In the genomic region with DNA sequence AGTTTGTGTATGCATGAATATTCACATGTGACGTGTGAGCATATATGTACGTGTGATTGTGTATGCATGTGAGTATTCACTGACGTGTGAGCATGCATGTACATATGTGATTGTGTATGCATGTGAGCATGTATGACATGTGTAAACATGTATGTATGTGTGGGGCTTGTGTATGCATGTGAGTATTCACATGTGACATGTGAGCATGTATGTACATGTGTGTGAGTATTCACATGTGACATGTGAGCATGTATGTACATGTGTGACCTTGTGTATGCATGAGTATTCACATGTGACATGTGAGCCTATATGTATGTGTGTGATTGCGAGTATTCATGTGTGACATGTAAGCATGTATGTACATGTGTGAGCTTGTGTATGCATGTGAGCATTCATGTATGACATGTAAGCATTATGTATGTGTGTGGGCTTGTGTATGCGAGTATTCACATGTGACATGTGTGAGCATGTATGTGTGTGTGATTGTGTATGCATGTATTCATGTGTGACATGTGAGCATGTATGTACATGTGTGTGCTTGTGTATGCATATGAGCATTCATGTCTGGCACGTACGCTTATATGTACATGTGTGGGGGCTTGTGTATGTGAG, we compare ENCODE assay signal across 2 cellular contexts.
TF ChIP-seq lines count a peak whose summit lies in the region.

No MANE protein-coding gene starts in this region.

TF ChIP-seq in HepG2, 621 proteins besides CTCF, POLR2A, EP300 and RAD21 (continued from another document):
- TF ChIP-seq ZNF605 (CRISPR knock-in tag; IDR thresholded peaks at IDR 0.05) (no peak), ZNF382 (CRISPR knock-in tag; IDR thresholded peaks at IDR 0.05; ENCODE audit: borderline replicate concordance) (no peak), ZSCAN21 (CRISPR knock-in tag; IDR thresholded peaks at IDR 0.05; ENCODE audit: borderline replicate concordance) (0 out of 2 replicates have a peak, but pooled peaks have one; percentile 30), ZNF326 (CRISPR knock-in tag; IDR thresholded peaks at IDR 0.05; ENCODE audit: borderline replicate concordance) (0 out of 2 replicates have a peak, but pooled peaks have one; percentile 9), ZNF749 (CRISPR knock-in tag; IDR thresholded peaks at IDR 0.05; ENCODE audit: borderline replicate concordance) (no peak), MNT (IDR thresholded peaks at IDR 0.05) (peak; percentile 98), ZNF263 (CRISPR knock-in tag; IDR thresholded peaks at IDR 0.05) (no peak)
- TF ChIP-seq, protein P1, sequence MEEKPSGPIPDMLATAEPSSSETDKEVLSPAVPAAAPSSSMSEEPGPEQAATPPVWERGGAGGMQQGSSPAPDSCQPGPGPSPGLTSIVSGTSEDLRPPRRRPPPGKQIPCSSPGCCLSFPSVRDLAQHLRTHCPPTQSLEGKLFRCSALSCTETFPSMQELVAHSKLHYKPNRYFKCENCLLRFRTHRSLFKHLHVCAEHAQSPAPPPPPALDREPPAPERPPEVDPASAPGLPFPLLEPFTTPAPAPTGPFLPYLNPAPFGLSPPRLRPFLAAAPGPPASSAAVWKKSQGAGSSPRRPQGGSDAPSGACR (CRISPR knock-in tag; IDR thresholded peaks at IDR 0.05) = no peak

TF ChIP-seq in WTC11, 78 proteins besides CTCF, POLR2A, EP300 and RAD21 (continued from another document):
- TF ChIP-seq, protein P2, sequence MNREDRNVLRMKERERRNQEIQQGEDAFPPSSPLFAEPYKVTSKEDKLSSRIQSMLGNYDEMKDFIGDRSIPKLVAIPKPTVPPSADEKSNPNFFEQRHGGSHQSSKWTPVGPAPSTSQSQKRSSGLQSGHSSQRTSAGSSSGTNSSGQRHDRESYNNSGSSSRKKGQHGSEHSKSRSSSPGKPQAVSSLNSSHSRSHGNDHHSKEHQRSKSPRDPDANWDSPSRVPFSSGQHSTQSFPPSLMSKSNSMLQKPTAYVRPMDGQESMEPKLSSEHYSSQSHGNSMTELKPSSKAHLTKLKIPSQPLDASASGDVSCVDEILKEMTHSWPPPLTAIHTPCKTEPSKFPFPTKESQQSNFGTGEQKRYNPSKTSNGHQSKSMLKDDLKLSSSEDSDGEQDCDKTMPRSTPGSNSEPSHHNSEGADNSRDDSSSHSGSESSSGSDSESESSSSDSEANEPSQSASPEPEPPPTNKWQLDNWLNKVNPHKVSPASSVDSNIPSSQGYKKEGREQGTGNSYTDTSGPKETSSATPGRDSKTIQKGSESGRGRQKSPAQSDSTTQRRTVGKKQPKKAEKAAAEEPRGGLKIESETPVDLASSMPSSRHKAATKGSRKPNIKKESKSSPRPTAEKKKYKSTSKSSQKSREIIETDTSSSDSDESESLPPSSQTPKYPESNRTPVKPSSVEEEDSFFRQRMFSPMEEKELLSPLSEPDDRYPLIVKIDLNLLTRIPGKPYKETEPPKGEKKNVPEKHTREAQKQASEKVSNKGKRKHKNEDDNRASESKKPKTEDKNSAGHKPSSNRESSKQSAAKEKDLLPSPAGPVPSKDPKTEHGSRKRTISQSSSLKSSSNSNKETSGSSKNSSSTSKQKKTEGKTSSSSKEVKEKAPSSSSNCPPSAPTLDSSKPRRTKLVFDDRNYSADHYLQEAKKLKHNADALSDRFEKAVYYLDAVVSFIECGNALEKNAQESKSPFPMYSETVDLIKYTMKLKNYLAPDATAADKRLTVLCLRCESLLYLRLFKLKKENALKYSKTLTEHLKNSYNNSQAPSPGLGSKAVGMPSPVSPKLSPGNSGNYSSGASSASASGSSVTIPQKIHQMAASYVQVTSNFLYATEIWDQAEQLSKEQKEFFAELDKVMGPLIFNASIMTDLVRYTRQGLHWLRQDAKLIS (CRISPR knock-in tag; IDR thresholded peaks at IDR 0.05; ENCODE audit: borderline replicate concordance) = no peak
- TF ChIP-seq CDX4 (CRISPR knock-in tag; IDR thresholded peaks at IDR 0.05; ENCODE audit: borderline replicate concordance) (no peak), MXD4 (CRISPR knock-in tag; IDR thresholded peaks at IDR 0.05; ENCODE audit: borderline replicate concordance) (no peak)
TF ChIP-seq in WTC11: peak in this region for 0.
